17 cellular contexts compared by ENCODE assay signal in genomic region chr14:59097681-59098080, GRCh38.
DNase-seq lines count a peak whose midpoint lies in the region; ATAC-seq, FAIRE-seq and TF ChIP-seq lines count a peak whose summit lies in the region.
"Had no signal": no experiment of that assay in that cellular context is flagged by ENCODE, and none has a peak within 500 bp of the region (broad histone marks: within the 10 kb centered on the region; RNA-seq: fewer than 3 reads in every experiment).

No MANE protein-coding gene starts in this region.

- H2AFZ ChIP-seq in GM23248 (peak overlapping the region; percentile 29; the same call in 1 of the 2 replicates), astrocyte (ENCODE audit: low read depth, low read length) (no peak overlapping the region)

- peak overlapping the region; percentile 66 for H3K4me2 ChIP-seq in GM23248 (ENCODE audit: unreplicated experiment)
- H3K4me2 ChIP-seq in astrocyte (ENCODE audit: low read length), result peak overlapping the region; percentile 45
- H3K4me2 ChIP-seq in skeletal muscle satellite cell (ENCODE audit: low read length), result no peak overlapping the region

- H3K79me2 ChIP-seq in GM23248 (ENCODE audit: insufficient read depth), result no peaks in the 10 kb centered on the region
- no peaks in the 10 kb centered on the region for H3K79me2 ChIP-seq in astrocyte (ENCODE audit: insufficient read depth, low read length)

- in situ Hi-C loops in GM23248 (cut with MboI), result no loop called here

- H3K27me3 ChIP-seq in GM23248 (replicated peaks; ENCODE audit: insufficient read depth) (no peaks in the 10 kb centered on the region), astrocyte (ENCODE audit: insufficient read depth, low read length) (no peaks in the 10 kb centered on the region), skeletal muscle satellite cell (ENCODE audit: control insufficient read depth, insufficient read depth, low read length) (peaks cover 2% of the 10 kb centered on the region)

- FAIRE-seq in astrocyte (lab: Jason Lieb, UNC), result no peak

- H4K20me1 ChIP-seq in GM23248 (ENCODE audit: insufficient read depth) (no peaks in the 10 kb centered on the region), astrocyte (ENCODE audit: insufficient read depth, low read length) (no peaks in the 10 kb centered on the region)

- H3K9me2 ChIP-seq in GM23248 (ENCODE audit: insufficient read depth), result no peaks in the 10 kb centered on the region

- H3K36me3 ChIP-seq in GM23248 (ENCODE audit: low read depth) (no peaks in the 10 kb centered on the region), astrocyte (ENCODE audit: insufficient read depth, low read length) (no peaks in the 10 kb centered on the region), skeletal muscle satellite cell (ENCODE audit: insufficient read depth, low read length) (no peaks in the 10 kb centered on the region)
- H3K36me3 ChIP-seq: BE2C had no signal

- no peak overlapping the region for H3K27ac Mint-ChIP-seq in astrocyte (ENCODE audit: unreplicated experiment)
- H3K27ac Mint-ChIP-seq: CD4-positive, alpha-beta memory T cell had no signal

- peaks cover 31% of the 10 kb centered on the region for H3F3A ChIP-seq in GM23248 (ENCODE audit: insufficient read depth)

- no peaks in the 10 kb centered on the region for H3K4me1 Mint-ChIP-seq in astrocyte (ENCODE audit: low read depth, unreplicated experiment)

- peak overlapping the region; percentile 93 for H3K27ac ChIP-seq in GM23248
- peak overlapping the region; percentile 71 for H3K27ac ChIP-seq in astrocyte (ENCODE audit: low read depth, low read length)
- H3K27ac ChIP-seq: RWPE1 had no signal

- H3K9ac ChIP-seq in GM23248, result peak overlapping the region; percentile 66
- H3K9ac ChIP-seq in astrocyte (ENCODE audit: low read length), result peak overlapping the region; percentile 34
- H3K9ac ChIP-seq in skeletal muscle satellite cell (ENCODE audit: low read depth, low read length), result peak overlapping the region; percentile 10

- no peaks in the 10 kb centered on the region for H3K9me3 Mint-ChIP-seq in astrocyte (ENCODE audit: unreplicated experiment)
- H3K9me3 Mint-ChIP-seq: CD4-positive, alpha-beta memory T cell had no signal

- H3K36me3 Mint-ChIP-seq in astrocyte (ENCODE audit: low read depth, unreplicated experiment), result no peaks in the 10 kb centered on the region
- H3K36me3 Mint-ChIP-seq: CD4-positive, alpha-beta memory T cell had no signal

- peak overlapping the region; percentile 21 for H3K4me3 ChIP-seq in GM23248
- no peak overlapping the region for H3K4me3 ChIP-seq in astrocyte (ENCODE audit: insufficient read depth, low read depth, low read length)
- H3K4me3 ChIP-seq in fibroblast of the aortic adventitia (ENCODE audit: low read depth, low read length), result no peak overlapping the region
- H3K4me3 ChIP-seq in skeletal muscle satellite cell (ENCODE audit: low read length), result no peak overlapping the region

- H3K4me1 ChIP-seq in GM23248 (ENCODE audit: insufficient read depth) (peaks cover 46% of the 10 kb centered on the region), astrocyte (ENCODE audit: insufficient read depth, low read length) (peaks cover 20% of the 10 kb centered on the region), skeletal muscle satellite cell (ENCODE audit: control insufficient read depth, insufficient read depth, low read length) (peaks cover 25% of the 10 kb centered on the region)
- H3K4me1 ChIP-seq: BE2C had no signal

- no peak for TF ChIP-seq CTCF in astrocyte (IDR thresholded peaks at IDR 0.05; ENCODE audit: insufficient read depth, low read depth, low read length)
- TF ChIP-seq CTCF in fibroblast of the aortic adventitia (IDR thresholded peaks at IDR 0.05; ENCODE audit: insufficient read depth, low read length), result no peak

- H3K27me3 Mint-ChIP-seq in astrocyte (ENCODE audit: low read depth, unreplicated experiment), result no peaks in the 10 kb centered on the region

- ATAC-seq in HG03469 (IDR thresholded peaks at IDR 0.05; ENCODE audit: unreplicated experiment), result no peak

- DNase-seq in GM23248, result peak; percentile 69
- DNase-seq in astrocyte (ENCODE audit: low read depth), result no peak
- DNase-seq in fibroblast of the aortic adventitia (ENCODE audit: low read depth), result peak; percentile 11
- no peak for DNase-seq in LoVo (ENCODE audit: low spot score)
- DNase-seq in Kasumi-1 (lab: John Stamatoyannopoulos, UW), result no peak
- DNase-seq: BE2C; CD4-positive, alpha-beta memory T cell; H7; Karpas-422; NCI-H1417; NCI-H2029 treated with DMSO at 0.1 percent for 48 hours; NCI-H526 treated with DMSO at 0.1 percent for 48 hours; NK-92 treated with Interleukin-12 subunit alpha and Interleukin-12 subunit beta, amount 100 ng/mL, for 24 hours; OCI-M1 had no signal

- 43 to 56% methylated on average over 4 of the region's 4 CpGs for WGBS in GM23248 (ENCODE audit: low coverage in 1 of 2, low lambda C conversion rate in 2 of 2, missing lambda C conversion rate in 2 of 2), 2 experiments

- H3K9me3 ChIP-seq in GM23248 (ENCODE audit: low read depth) (no peaks in the 10 kb centered on the region), astrocyte (ENCODE audit: insufficient read depth, low read depth, low read length) (no peaks in the 10 kb centered on the region), skeletal muscle satellite cell (replicated peaks; ENCODE audit: low read length) (no peaks in the 10 kb centered on the region)
- H3K9me3 ChIP-seq: BE2C had no signal

- no peak overlapping the region for H3K4me3 Mint-ChIP-seq in astrocyte (ENCODE audit: unreplicated experiment)
- H3K4me3 Mint-ChIP-seq: CD4-positive, alpha-beta memory T cell had no signal

Comparison
In these comparisons a context has a peak if more than half of its experiments do, and no peak if none do; other contexts are left out.
1. DNase-seq: peak in GM23248 (single experiment) and fibroblast of the aortic adventitia (single experiment); none in astrocyte (single experiment), LoVo (single experiment) and Kasumi-1 (0 of 2).
2. H3K9ac ChIP-seq: peak in every context shown above with its lines; median percentile 66 in GM23248; 34 in astrocyte; 10 in skeletal muscle satellite cell.